Comparison of ENCODE assay signal across 8 cellular contexts in the genomic region with DNA sequence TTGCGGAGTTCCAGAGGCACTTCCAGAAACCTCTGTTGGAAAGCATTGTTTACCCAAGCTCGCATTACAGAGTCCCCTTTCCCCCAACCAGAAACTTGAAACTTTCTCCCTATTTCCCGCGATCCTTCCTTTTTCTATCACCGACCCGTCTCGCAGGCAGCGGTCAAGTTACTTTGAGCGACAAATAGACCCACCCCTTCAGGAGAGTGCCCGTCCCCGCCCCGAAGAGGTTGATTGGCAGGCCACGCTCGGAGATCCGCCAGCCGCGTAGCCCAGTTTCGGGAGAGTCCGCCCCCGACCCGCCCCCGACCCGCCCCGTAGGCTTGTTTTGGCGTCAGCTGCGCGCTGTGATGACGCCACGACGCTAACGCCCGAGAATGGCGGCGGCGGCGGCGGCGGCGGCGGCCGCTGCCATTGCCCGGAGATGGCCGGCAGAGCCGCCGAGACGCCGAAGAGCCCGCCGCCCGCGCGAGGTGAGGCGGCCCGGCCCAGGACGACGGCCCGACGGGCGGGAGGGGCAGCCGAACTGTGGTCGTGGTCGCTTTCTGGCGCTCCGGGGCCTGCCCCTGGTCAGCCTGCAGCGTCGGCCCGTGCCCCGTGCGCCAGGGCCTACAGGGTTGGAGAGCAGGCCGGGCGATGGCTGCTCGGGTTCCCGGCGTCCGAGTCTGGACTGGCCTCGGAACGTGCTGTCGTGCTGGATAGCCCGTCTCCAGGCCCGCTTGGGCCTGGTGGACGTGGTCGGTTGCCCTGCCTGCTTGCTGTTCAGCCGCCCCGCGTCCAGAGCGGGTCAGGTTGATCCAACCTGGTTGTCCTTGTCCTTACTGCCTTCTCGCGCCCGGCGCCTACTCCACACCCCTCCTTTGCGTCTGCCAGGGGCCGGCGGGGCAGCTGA. TPM values are rescaled to one million over a fixed set of nuclear protein-coding genes. Genes with fewer than 3 reads are reported as not detected.
DNase-seq lines count a peak whose midpoint lies in the region; ATAC-seq, FAIRE-seq and TF ChIP-seq lines count a peak whose summit lies in the region.

TSS of gene PSKH1 (plus strand) at position 356 of the 892 bp plus-strand sequence. CDS start 15,496 bp downstream, outside the sequence.

- intact Hi-C loops in heart left ventricle (cut with DNase I), result no loop called here

- peak; percentile 99 for DNase-seq in GM12891 (ENCODE audit: insufficient read length, low spot score)
- DNase-seq in NCI-H146 (lab: John Stamatoyannopoulos, UW), result peak; percentile 92
- DNase-seq in T-cell, result peak; percentile 79 to 95 (median 91)
- peak; percentile 97 to 98 (median 97) for DNase-seq in heart left ventricle
- DNase-seq in pons (ENCODE audit: low spot score), result peak; percentile 96
- peak; percentile 96 for DNase-seq in type B pancreatic cell (ENCODE audit: extremely low spot score, unreplicated experiment)

- POLR2A ChIA-PET in T-cell (lab: Charles Lee), result interaction anchor here in 1 of 2 donors (0.6 to 1.2 kb wide), 3 partner anchors 43 to 86 kb away, joined by 8 to 10 read pairs (median 9); no protein-coding TSS in a partner anchor

- H3K27me3 Mint-ChIP-seq in T-cell, result no peaks in the 10 kb centered on the region
- H3K27me3 Mint-ChIP-seq in type B pancreatic cell, result no peaks in the 10 kb centered on the region

- CTCF ChIA-PET in T-cell (lab: Charles Lee), result interaction anchor here in 1 of 2 donors (0.6 to 1.3 kb wide), 3 partner anchors 9 to 148 kb away, joined by 3 to 6 read pairs (median 4); no protein-coding TSS in a partner anchor

- TF ChIP-seq CTCF in heart left ventricle (IDR thresholded peaks at IDR 0.05) (no peak), type B pancreatic cell (conservative IDR thresholded peaks at IDR 0.05) (no peak)

- H3K27ac Mint-ChIP-seq in T-cell (peak within 1 kb of the TSS; percentile 87 to 91), type B pancreatic cell (peak within 1 kb of the TSS; percentile 99)

- no peaks in the 10 kb centered on the region for H3K9me3 ChIP-seq in heart left ventricle

- peaks cover 15 to 56% (median 48%) of the 10 kb centered on the region in 12 donors for H3K4me1 ChIP-seq in heart left ventricle

- ATAC-seq in HG02840 (IDR thresholded peaks at IDR 0.05; ENCODE audit: low FRiP score, unreplicated experiment) (peak; percentile 80), T-cell (replicated peaks in 1 of 4) (peak; percentile 97 to 98 (median 98)), heart left ventricle (peak; percentile 98 to 99 (median 98))

- H3K27ac ChIP-seq in adipose tissue (ENCODE audit: low read depth, low read length) (no peak within 1 kb of the TSS), heart left ventricle (peak within 1 kb of the TSS; percentile 91 to 98 (median 93))

- peak within 1 kb of the TSS; percentile 68 to 99 (median 86) for H3K4me3 ChIP-seq in heart left ventricle

- FAIRE-seq in GM12891 (lab: Jason Lieb, UNC), result peak; percentile 59

- peak; percentile 39 for TF ChIP-seq POLR2A in GM12891 (IDR thresholded peaks at IDR 0.05; ENCODE audit: low read depth, low read length)
- TF ChIP-seq POLR2A in heart left ventricle (IDR thresholded peaks at IDR 0.05), result peak; percentile 83 to 92

- peak within 1 kb of the TSS; percentile 90 to 96 (median 95) for H3K4me3 Mint-ChIP-seq in T-cell
- peak within 1 kb of the TSS; percentile 97 for H3K4me3 Mint-ChIP-seq in type B pancreatic cell

- peaks cover 40 to 50% (median 45%) of the 10 kb centered on the region in 3 donors for H3K4me1 Mint-ChIP-seq in T-cell
- peaks cover 26% of the 10 kb centered on the region for H3K4me1 Mint-ChIP-seq in type B pancreatic cell (ENCODE audit: unreplicated experiment)

- no peaks in the 10 kb centered on the region for H3K27me3 ChIP-seq in heart left ventricle

- H3K9me3 Mint-ChIP-seq in T-cell, result no peaks in the 10 kb centered on the region
- H3K9me3 Mint-ChIP-seq in type B pancreatic cell, result no peaks in the 10 kb centered on the region

- WGBS in adipose tissue, 3 donors, result 0% methylated on average over 69 to 93 of the region's 93 CpGs
- 0 to 1% (median 1%) methylated on average over 41 to 93 of the region's 93 CpGs for WGBS in heart left ventricle, 4 donors

- H3K36me3 Mint-ChIP-seq in T-cell (peaks cover 4% of the 10 kb centered on the region), type B pancreatic cell (no peaks in the 10 kb centered on the region)

- no peaks in the 10 kb centered on the region for H3K36me3 ChIP-seq in heart left ventricle

TF ChIP-seq in GM12891, 5 proteins besides CTCF, POLR2A, EP300 and RAD21:
- no peak for TF ChIP-seq PAX5 (IDR thresholded peaks at IDR 0.05; ENCODE audit: insufficient read depth, low read length, severe bottlenecking)
- TF ChIP-seq POU2F2 (IDR thresholded peaks at IDR 0.05; ENCODE audit: low read depth, low read length), result no peak

RNA-seq across cellular contexts. Expression of gene PSKH1, which starts in this region (rescaled TPM):
- polyA plus RNA-seq in GM12891 (2012; ENCODE audit: low read depth, missing spikeins), result 12.3 TPM
- total RNA-seq in T-cell (10 to 100 TPM; 14.8 to 31.4 (median 28.1) TPM), heart left ventricle (10 to 100 TPM; 17.1 to 31.3 (median 21.6) TPM), type B pancreatic cell (ENCODE audit: low replicate concordance) (39.2 and 41.5 TPM in 2 replicates)
- polyA plus RNA-seq in adipose tissue (10 to 100 TPM; 19.2 to 26.8 (median 23.5) TPM), heart left ventricle (10 to 100 TPM; 16.3 to 36.9 TPM)
